Comparison of ENCODE assay signal across 15 cellular contexts in the genomic region with DNA sequence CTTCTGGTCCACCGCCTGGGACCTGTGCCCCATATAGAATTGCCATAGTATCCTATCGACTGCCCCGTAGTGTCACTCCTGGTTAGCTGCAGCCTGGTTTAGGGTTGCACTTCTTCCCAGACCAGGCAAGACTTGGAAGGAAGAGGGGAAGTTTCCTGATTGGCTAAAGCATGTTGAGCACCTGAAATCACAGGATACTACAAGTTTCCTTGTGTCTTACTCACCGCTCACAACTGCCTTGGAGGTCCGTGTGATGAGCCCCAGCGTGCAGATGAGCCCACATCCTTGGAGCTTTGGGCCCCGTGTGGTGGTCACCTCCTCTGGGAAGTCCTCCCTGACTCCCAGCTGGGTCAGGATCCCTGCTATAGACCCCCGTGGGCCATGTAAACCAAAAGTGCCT.
DNase-seq lines count a peak whose midpoint lies in the region; ATAC-seq, FAIRE-seq and TF ChIP-seq lines count a peak whose summit lies in the region.
"Had no signal": no experiment of that assay in that cellular context is flagged by ENCODE, and none has a peak within 500 bp of the region (broad histone marks: within the 10 kb centered on the region; RNA-seq: fewer than 3 reads in every experiment).

No MANE protein-coding gene starts in this region.

- H3K36me3 ChIP-seq in endodermal cell (ENCODE audit: control insufficient read depth, insufficient read depth, low read length) (peaks cover 34% of the 10 kb centered on the region), keratinocyte (ENCODE audit: control insufficient read depth in 2 of 2, extremely low read depth in 1 of 2, insufficient read depth in 2 of 2, low read length in 2 of 2) (peaks cover 0 to 3% of the 10 kb centered on the region in 2 experiments), urinary bladder (ENCODE audit: insufficient read depth) (no peaks in the 10 kb centered on the region), mucosa of descending colon (ENCODE audit: low read depth) (no peaks in the 10 kb centered on the region)

- H2AFZ ChIP-seq in keratinocyte (ENCODE audit: control insufficient read depth, low read length) = no peak overlapping the region

- H3K9me3 Mint-ChIP-seq in stimulated activated naive CD8-positive, alpha-beta T cell treated with anti-CD3 and anti-CD28 coated beads, Interleukin-15, amount 100 ng/mL, for 72 hours = no peaks in the 10 kb centered on the region
- no peaks in the 10 kb centered on the region for H3K9me3 Mint-ChIP-seq in endodermal cell

- no peaks in the 10 kb centered on the region for H3K79me2 ChIP-seq in keratinocyte (ENCODE audit: control insufficient read depth, insufficient read depth, low read length)

- H3K4me1 ChIP-seq in endodermal cell (ENCODE audit: control insufficient read depth, insufficient read depth, low read length) (peaks cover 14% of the 10 kb centered on the region), keratinocyte (ENCODE audit: control insufficient read depth, extremely low read depth, insufficient read depth, low read length) (peaks cover 49% of the 10 kb centered on the region), urinary bladder (ENCODE audit: insufficient read depth) (no peaks in the 10 kb centered on the region), mucosa of descending colon (ENCODE audit: low read depth) (peaks cover 35% of the 10 kb centered on the region)

- DNase-seq in stimulated activated naive CD8-positive, alpha-beta T cell treated with anti-CD3 and anti-CD28 coated beads, Interleukin-15, amount 100 ng/mL, for 72 hours = no peak
- DNase-seq in stimulated activated naive CD8-positive, alpha-beta T cell treated with anti-CD3 and anti-CD28 coated beads, Interleukin-15, Interleukin-2, amounts not matched to agents 100 U/mL and 50 U/mL, for 24 hours = no peak
- DNase-seq in endodermal cell = peak; percentile 51
- DNase-seq in keratinocyte (ENCODE audit: low read depth, low spot score) = peak; percentile 82
- no peak for DNase-seq in CD1c-positive myeloid dendritic cell (ENCODE audit: extremely low spot score)
- DNase-seq in A172 (ENCODE audit: low spot score) = no peak
- DNase-seq in mucosa of descending colon = no peak
- DNase-seq: KG1, NCI-H1436, NCI-H2029 treated with DMSO at 0.1 percent for 48 hours, NCI-H748 treated with DMSO at 0.1 percent for 48 hours had no signal

- WGBS in endodermal cell (ENCODE audit: insufficient coverage in 1 of 2, insufficient read length in 1 of 2), 2 experiments = 92 to 93% methylated on average over 7 to 8 of the region's 8 CpGs
- WGBS in urinary bladder = 86% methylated on average over 8 of the region's 8 CpGs

- peaks cover 20% of the 10 kb centered on the region for H3K36me3 Mint-ChIP-seq in endodermal cell (ENCODE audit: low read depth)

- H3K9ac ChIP-seq in endodermal cell (ENCODE audit: extremely low read depth, low read length, poor library complexity, severe bottlenecking) (no peak overlapping the region), keratinocyte (ENCODE audit: control insufficient read depth, extremely low read depth, insufficient read depth, low read length) (no peak overlapping the region)

- dilution Hi-C loops in keratinocyte (cut with MboI; ENCODE audit: extremely low pct_ligation_motif_present, low sequenced_read_pairs) = no loop called here

- peak overlapping the region; percentile 20 to 27 for H3K27ac Mint-ChIP-seq in stimulated activated naive CD8-positive, alpha-beta T cell treated with anti-CD3 and anti-CD28 coated beads, Interleukin-15, amount 100 ng/mL, for 72 hours
- peak overlapping the region; percentile 82 for H3K27ac Mint-ChIP-seq in endodermal cell

- no peak overlapping the region for H3K4me3 Mint-ChIP-seq in stimulated activated naive CD8-positive, alpha-beta T cell treated with anti-CD3 and anti-CD28 coated beads, Interleukin-15, amount 100 ng/mL, for 72 hours
- H3K4me3 Mint-ChIP-seq in endodermal cell = no peak overlapping the region

- intact Hi-C loops in mucosa of descending colon (cut with DNase I, micrococcal nuclease) = no loop called here

- peak; percentile 93 for FAIRE-seq in keratinocyte (lab: Jason Lieb, UNC)

- no peak for ATAC-seq in stimulated activated naive CD8-positive, alpha-beta T cell treated with anti-CD3 and anti-CD28 coated beads, Interleukin-15, amount 100 ng/mL, for 72 hours
- no peak for ATAC-seq in stimulated activated naive CD8-positive, alpha-beta T cell treated with anti-CD3 and anti-CD28 coated beads, Interleukin-15, Interleukin-2, amounts not matched to agents 100 U/mL and 50 U/mL, for 24 hours
- ATAC-seq in mucosa of descending colon = no peak
- ATAC-seq: HCT116 had no signal

- H3K9me3 ChIP-seq in endodermal cell (ENCODE audit: control insufficient read depth, low read length) (no peaks in the 10 kb centered on the region), keratinocyte (ENCODE audit: control insufficient read depth, low read depth, low read length) (no peaks in the 10 kb centered on the region), mucosa of descending colon (no peaks in the 10 kb centered on the region)

- H3K27me3 ChIP-seq in endodermal cell (ENCODE audit: control insufficient read depth, insufficient read depth, low read length, poor library complexity, severe bottlenecking) (no peaks in the 10 kb centered on the region), keratinocyte (ENCODE audit: control insufficient read depth, extremely low read depth, insufficient read depth, low read length) (no peaks in the 10 kb centered on the region)

- H3K4me1 Mint-ChIP-seq in stimulated activated naive CD8-positive, alpha-beta T cell treated with anti-CD3 and anti-CD28 coated beads, Interleukin-15, amount 100 ng/mL, for 72 hours = no peaks in the 10 kb centered on the region
- H3K4me1 Mint-ChIP-seq in endodermal cell = peaks cover 31% of the 10 kb centered on the region

- no peak for TF ChIP-seq CTCF in endodermal cell (conservative IDR thresholded peaks at IDR 0.05)
- peak; percentile 10 to 27 (median 26) for TF ChIP-seq CTCF in keratinocyte (optimal IDR thresholded peaks at IDR 0.05 in 1 of 3, IDR thresholded peaks at IDR 0.05 in 1 of 3, conservative IDR thresholded peaks at IDR 0.05 in 1 of 3; ENCODE audit: extremely low read depth in 1 of 3, insufficient read depth in 2 of 3, low read length in 3 of 3)
- no peak for TF ChIP-seq CTCF in mucosa of descending colon (IDR thresholded peaks at IDR 0.05)

- H3K4me3 ChIP-seq in endodermal cell (ENCODE audit: low read length) (no peak overlapping the region), keratinocyte (ENCODE audit: control insufficient read depth in 2 of 3, extremely low read depth in 1 of 3, insufficient read depth in 2 of 3, low read depth in 1 of 3, low read length in 3 of 3) (no peak overlapping the region), urinary bladder (ENCODE audit: low read depth, low read length) (no peak overlapping the region), mucosa of descending colon (no peak overlapping the region)

- no peaks in the 10 kb centered on the region for H3K9me1 ChIP-seq in keratinocyte (ENCODE audit: control insufficient read depth, extremely low read depth, insufficient read depth, low read length)

- no peaks in the 10 kb centered on the region for H3K27me3 Mint-ChIP-seq in stimulated activated naive CD8-positive, alpha-beta T cell treated with anti-CD3 and anti-CD28 coated beads, Interleukin-15, amount 100 ng/mL, for 72 hours
- H3K27me3 Mint-ChIP-seq in endodermal cell (ENCODE audit: insufficient read depth) = no peaks in the 10 kb centered on the region

- peak overlapping the region; percentile 16 for H3K4me2 ChIP-seq in keratinocyte (ENCODE audit: control insufficient read depth, extremely low read depth, insufficient read depth, low read depth, low read length)

- H4K20me1 ChIP-seq in keratinocyte (ENCODE audit: control insufficient read depth, extremely low read depth, insufficient read depth, low read length) = no peaks in the 10 kb centered on the region

- H3K27ac ChIP-seq in endodermal cell (ENCODE audit: low read depth, low read length) (no peak overlapping the region), keratinocyte (ENCODE audit: control insufficient read depth, insufficient read depth, low read length) (no peak overlapping the region), urinary bladder (ENCODE audit: low read depth) (peak overlapping the region; percentile 6)
- H3K27ac ChIP-seq: C4-2B, HL-60 had no signal

Comparison
In these comparisons a context has a peak if more than half of its experiments do, and no peak if none do; other contexts are left out.
1. DNase-seq: peak in endodermal cell (single experiment) and keratinocyte (single experiment); none in stimulated activated naive CD8-positive, alpha-beta T cell treated with anti-CD3 and anti-CD28 coated beads, Interleukin-15, amount 100 ng/mL, for 72 hours (0 of 2), stimulated activated naive CD8-positive, alpha-beta T cell treated with anti-CD3 and anti-CD28 coated beads, Interleukin-15, Interleukin-2, amounts not matched to agents 100 U/mL and 50 U/mL, for 24 hours (single experiment), CD1c-positive myeloid dendritic cell (single experiment), A172 (single experiment) and mucosa of descending colon (0 of 3).
2. CTCF ChIP-seq: peak in keratinocyte (3 of 3); none in endodermal cell (single experiment) and mucosa of descending colon (single experiment).